In the genomic region with DNA sequence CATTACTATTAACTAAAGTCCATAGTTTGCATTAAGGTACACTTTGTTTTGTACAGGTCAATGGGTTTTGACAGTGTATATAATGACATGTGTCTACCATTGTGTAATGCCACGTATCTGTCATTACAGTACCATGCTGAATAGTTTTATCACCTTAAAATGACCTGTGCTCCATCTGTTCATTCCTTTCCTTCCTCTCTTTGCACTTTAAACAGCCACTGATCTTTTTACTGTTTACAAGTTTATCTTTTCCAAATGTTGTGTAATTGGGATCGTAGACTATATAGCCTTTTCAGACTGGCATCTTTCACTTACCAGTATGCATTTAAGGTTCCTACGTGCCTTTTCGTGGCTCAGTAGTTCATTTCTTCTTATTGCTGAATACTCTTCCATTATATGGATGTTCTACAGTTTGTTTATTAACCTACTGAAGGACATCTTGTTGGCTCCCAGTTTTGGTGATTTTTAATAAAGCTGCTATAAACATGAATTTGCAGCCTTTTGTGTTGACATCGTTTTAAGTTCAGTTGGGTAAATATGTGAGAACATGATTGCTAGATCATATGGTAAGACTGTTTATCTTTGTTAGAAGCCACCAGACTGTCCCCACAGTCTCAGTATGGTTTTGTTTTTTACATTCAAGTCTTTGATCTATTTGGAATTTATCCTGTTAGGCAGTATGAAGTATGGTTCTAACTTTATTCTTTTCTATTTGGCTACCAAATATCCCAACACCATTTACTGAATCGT, we compare ENCODE assay signal across 12 cellular contexts. TPM values are rescaled to one million over a fixed set of nuclear protein-coding genes. Genes with fewer than 3 reads are reported as not detected.
A peak's percentile ranks its signal among the peaks of the same experiment; 100 is the strongest.
DNase-seq lines count a peak whose midpoint lies in the region; ATAC-seq and TF ChIP-seq lines count a peak whose summit lies in the region.
"Had no signal": no experiment of that assay in that cellular context is flagged by ENCODE, and none has a peak within 500 bp of the region (broad histone marks: within the 10 kb centered on the region; RNA-seq: fewer than 3 reads in every experiment).

No MANE protein-coding gene starts in this region.

- peaks cover 27% of the 10 kb centered on the region for H3K79me2 ChIP-seq in MM.1S (ENCODE audit: low read length)

- no peak overlapping the region for H2AFZ ChIP-seq in MM.1S (ENCODE audit: low read length)

- no peak for TF ChIP-seq CTCF in MM.1S (IDR thresholded peaks at IDR 0.05; ENCODE audit: low read length)

- peaks cover 6% of the 10 kb centered on the region for H3K36me3 ChIP-seq in CD4-positive, CD25-positive, alpha-beta regulatory T cell (ENCODE audit: control insufficient read depth, insufficient read depth, low read length)
- no peaks in the 10 kb centered on the region for H3K36me3 ChIP-seq in MM.1S (replicated peaks; ENCODE audit: insufficient read depth, low read length)

- DNase-seq in CD4-positive, CD25-positive, alpha-beta regulatory T cell, result peak in 2 of 3 donors; percentile 47 to 58
- DNase-seq in activated naive CD8-positive, alpha-beta T cell treated with anti-CD3 and anti-CD28 coated beads, Interleukin-2, amount 10 ng/mL, durations not matched to agents 7 days and 5 days, result no peak
- DNase-seq in GM19240 (ENCODE audit: insufficient read length, low spot score) (no peak), MM.1S (no peak), NCI-H1930 (lab: John Stamatoyannopoulos, UW) (no peak)
- DNase-seq: C1 segment of cervical spinal cord, NCI-H187, RPMI8226, testis had no signal

- H4K20me1 ChIP-seq in MM.1S (ENCODE audit: insufficient read depth, low read length), result no peaks in the 10 kb centered on the region

- H3K27ac ChIP-seq in CD4-positive, CD25-positive, alpha-beta regulatory T cell (ENCODE audit: insufficient read depth, low read length, poor library complexity, severe bottlenecking), result peak overlapping the region; percentile 97
- H3K27ac ChIP-seq in MM.1S (ENCODE audit: low read length), result no peak overlapping the region

- peak in 1 of 2 donors; percentile 32 for ATAC-seq in CD4-positive, CD25-positive, alpha-beta regulatory T cell (ENCODE audit: low read depth in 2 of 2)
- ATAC-seq in GM18909 (IDR thresholded peaks at IDR 0.05; ENCODE audit: poor library complexity, unreplicated experiment) (peak; percentile 37), HG03135 (IDR thresholded peaks at IDR 0.05; ENCODE audit: unreplicated experiment) (peak; percentile 32), HG03095 (IDR thresholded peaks at IDR 0.05; ENCODE audit: unreplicated experiment) (no peak)
- ATAC-seq in activated naive CD8-positive, alpha-beta T cell treated with anti-CD3 and anti-CD28 coated beads, Interleukin-2, amount 10 ng/mL, durations not matched to agents 7 days and 5 days (ENCODE audit: low read depth), result peak; percentile 22

- H3K4me3 Mint-ChIP-seq in CD4-positive, CD25-positive, alpha-beta regulatory T cell, result peak overlapping the region; percentile 80 to 98 (median 92)
- H3K4me3 Mint-ChIP-seq in activated naive CD8-positive, alpha-beta T cell treated with anti-CD3 and anti-CD28 coated beads, Interleukin-2, amount 10 ng/mL, durations not matched to agents 7 days and 5 days, result no peak overlapping the region

- H3K9me3 Mint-ChIP-seq in CD4-positive, CD25-positive, alpha-beta regulatory T cell, result no peaks in the 10 kb centered on the region
- H3K9me3 Mint-ChIP-seq in activated naive CD8-positive, alpha-beta T cell treated with anti-CD3 and anti-CD28 coated beads, Interleukin-2, amount 10 ng/mL, durations not matched to agents 7 days and 5 days, result no peaks in the 10 kb centered on the region

- H3F3A ChIP-seq in MM.1S (ENCODE audit: insufficient read depth, low read length), result no peaks in the 10 kb centered on the region

- peaks cover 64 to 91% (median 77%) of the 10 kb centered on the region in 4 donors for H3K4me1 Mint-ChIP-seq in CD4-positive, CD25-positive, alpha-beta regulatory T cell
- H3K4me1 Mint-ChIP-seq in activated naive CD8-positive, alpha-beta T cell treated with anti-CD3 and anti-CD28 coated beads, Interleukin-2, amount 10 ng/mL, durations not matched to agents 7 days and 5 days, result peaks cover 32% of the 10 kb centered on the region

- H3K27ac Mint-ChIP-seq in CD4-positive, CD25-positive, alpha-beta regulatory T cell, result peak overlapping the region; percentile 88 to 89 (median 89)
- H3K27ac Mint-ChIP-seq in activated naive CD8-positive, alpha-beta T cell treated with anti-CD3 and anti-CD28 coated beads, Interleukin-2, amount 10 ng/mL, durations not matched to agents 7 days and 5 days, result no peak overlapping the region

- H3K4me1 ChIP-seq in CD4-positive, CD25-positive, alpha-beta regulatory T cell (ENCODE audit: control insufficient read depth, insufficient read depth, low read length, poor library complexity, severe bottlenecking), result peaks cover 95% of the 10 kb centered on the region
- no peaks in the 10 kb centered on the region for H3K4me1 ChIP-seq in MM.1S (ENCODE audit: low read length)

- peak overlapping the region; percentile 87 for H3K4me3 ChIP-seq in CD4-positive, CD25-positive, alpha-beta regulatory T cell (ENCODE audit: low read depth, low read length)
- no peak overlapping the region for H3K4me3 ChIP-seq in MM.1S (ENCODE audit: low read length)
- H3K4me3 ChIP-seq: testis had no signal

- no peaks in the 10 kb centered on the region for H3K27me3 Mint-ChIP-seq in CD4-positive, CD25-positive, alpha-beta regulatory T cell
- no peaks in the 10 kb centered on the region for H3K27me3 Mint-ChIP-seq in activated naive CD8-positive, alpha-beta T cell treated with anti-CD3 and anti-CD28 coated beads, Interleukin-2, amount 10 ng/mL, durations not matched to agents 7 days and 5 days

- no peaks in the 10 kb centered on the region for H3K9me2 ChIP-seq in MM.1S (replicated peaks; ENCODE audit: insufficient read depth, low read length)

- POLR2A ChIA-PET in activated naive CD8-positive, alpha-beta T cell treated with anti-CD3 and anti-CD28 coated beads, Interleukin-2, amount 10 ng/mL, durations not matched to agents 7 days and 5 days (lab: Charles Lee), result no interaction called here

- no peaks in the 10 kb centered on the region for H3K9me3 ChIP-seq in CD4-positive, CD25-positive, alpha-beta regulatory T cell (ENCODE audit: control insufficient read depth in 2 of 2, low read length in 2 of 2)
- no peaks in the 10 kb centered on the region for H3K9me3 ChIP-seq in MM.1S (replicated peaks; ENCODE audit: insufficient read depth, low read length)
- H3K9me3 ChIP-seq: testis had no signal

- no peaks in the 10 kb centered on the region for H3K27me3 ChIP-seq in CD4-positive, CD25-positive, alpha-beta regulatory T cell (ENCODE audit: control insufficient read depth, insufficient read depth, low read length)
- no peaks in the 10 kb centered on the region for H3K27me3 ChIP-seq in MM.1S (replicated peaks; ENCODE audit: insufficient read depth, low read length)
- H3K27me3 ChIP-seq: testis had no signal

- no peak overlapping the region for H3K9ac ChIP-seq in MM.1S (ENCODE audit: low read length)

- no peak overlapping the region for H3K4me2 ChIP-seq in MM.1S (ENCODE audit: low read depth, low read length)

- H3K36me3 Mint-ChIP-seq in CD4-positive, CD25-positive, alpha-beta regulatory T cell, result peaks cover 14% of the 10 kb centered on the region
- H3K36me3 Mint-ChIP-seq in activated naive CD8-positive, alpha-beta T cell treated with anti-CD3 and anti-CD28 coated beads, Interleukin-2, amount 10 ng/mL, durations not matched to agents 7 days and 5 days, result peaks cover 20% of the 10 kb centered on the region

RNA-seq across cellular contexts. Expression of gene STAM, which starts 24.7 kb away (rescaled TPM):
- 154 TPM for total RNA-seq in CD4-positive, CD25-positive, alpha-beta regulatory T cell
- polyA plus RNA-seq in CD4-positive, CD25-positive, alpha-beta regulatory T cell, result 10 to 100 TPM; 48.0 to 93.3 (median 67.0) TPM
- total RNA-seq in activated naive CD8-positive, alpha-beta T cell treated with anti-CD3 and anti-CD28 coated beads, Interleukin-2, amount 10 ng/mL, durations not matched to agents 7 days and 5 days, result 10 to 100 TPM; 20.0 to 23.1 TPM

RNA-seq across cellular contexts. Expression of gene HACD1, which starts 51.4 kb away (rescaled TPM):
- 22.0 TPM for total RNA-seq in CD4-positive, CD25-positive, alpha-beta regulatory T cell
- polyA plus RNA-seq in CD4-positive, CD25-positive, alpha-beta regulatory T cell, result 10 to 100 TPM; 28.4 to 65.8 (median 47.0) TPM
- under 1 TPM; 0.61 to 0.88 TPM for total RNA-seq in activated naive CD8-positive, alpha-beta T cell treated with anti-CD3 and anti-CD28 coated beads, Interleukin-2, amount 10 ng/mL, durations not matched to agents 7 days and 5 days

Comparison
In these comparisons a context has a peak if more than half of its experiments do, and no peak if none do; other contexts are left out.
1. DNase-seq: peak in CD4-positive, CD25-positive, alpha-beta regulatory T cell (2 of 3); none in activated naive CD8-positive, alpha-beta T cell treated with anti-CD3 and anti-CD28 coated beads, Interleukin-2, amount 10 ng/mL, durations not matched to agents 7 days and 5 days (single experiment), GM19240 (single experiment), MM.1S (single experiment) and NCI-H1930 (0 of 2).
2. RNA of gene HACD1, which starts 51.4 kb away (total RNA-seq): 22.0 TPM in CD4-positive, CD25-positive, alpha-beta regulatory T cell (single experiment); 0.61 to 0.88 TPM in activated naive CD8-positive, alpha-beta T cell treated with anti-CD3 and anti-CD28 coated beads, Interleukin-2, amount 10 ng/mL, durations not matched to agents 7 days and 5 days; every median in the first group is over 10 times any median in the second.